Comparison of ENCODE assay signal across 1 cellular context in genomic region chr13:40665061-40665753, GRCh38.
A peak's percentile ranks its signal among the peaks of the same experiment; 100 is the strongest.
TF ChIP-seq lines count a peak whose summit lies in the region.

No MANE protein-coding gene starts in this region.

TF ChIP-seq in H1, 55 proteins besides CTCF, POLR2A, EP300 and RAD21 (continued from another document):
- no peak for TF ChIP-seq MAX (IDR thresholded peaks at IDR 0.05)
- no peak for TF ChIP-seq POU5F1 (IDR thresholded peaks at IDR 0.05; ENCODE audit: low read depth, low read length)
- no peak for TF ChIP-seq SIX5 (IDR thresholded peaks at IDR 0.05; ENCODE audit: low read depth, low read length)
- TF ChIP-seq TAF1 (IDR thresholded peaks at IDR 0.05; ENCODE audit: low read depth, low read length) = 0 out of 2 replicates have a peak, but pooled peaks have one; percentile 35
- no peak for TF ChIP-seq SP1 (IDR thresholded peaks at IDR 0.05; ENCODE audit: low read depth, low read length)
- no peak for TF ChIP-seq HDAC6 (IDR thresholded peaks at IDR 0.05; ENCODE audit: low read depth, low read length)
- no peak for TF ChIP-seq EZH2 (IDR thresholded peaks at IDR 0.05; ENCODE audit: low read depth, low read length, severe bottlenecking)
- TF ChIP-seq KDM4A (IDR thresholded peaks at IDR 0.05; ENCODE audit: low read depth, low read length, severe bottlenecking) = peak; percentile 41
- no peak for TF ChIP-seq YY1 (IDR thresholded peaks at IDR 0.05; ENCODE audit: low read depth, low read length)
- TF ChIP-seq TAF7 (optimal IDR thresholded peaks at IDR 0.05; ENCODE audit: borderline replicate concordance, low read depth, low read length) = no peak
- no peak for TF ChIP-seq USF2 (IDR thresholded peaks at IDR 0.05; ENCODE audit: low read length)
- no peak for TF ChIP-seq MAFK (IDR thresholded peaks at IDR 0.05; ENCODE audit: low read depth, low read length)
- TF ChIP-seq RXRA (IDR thresholded peaks at IDR 0.05; ENCODE audit: insufficient read depth, low read depth, low read length) = no peak
